In genomic region chr20:52744441-52744840, GRCh38 we compare ENCODE assay signal across 25 cellular contexts.
DNase-seq lines count a peak whose midpoint lies in the region; ATAC-seq, FAIRE-seq and TF ChIP-seq lines count a peak whose summit lies in the region.
"Had no signal": no experiment of that assay in that cellular context is flagged by ENCODE, and none has a peak within 500 bp of the region (broad histone marks: within the 10 kb centered on the region; RNA-seq: fewer than 3 reads in every experiment).

No MANE protein-coding gene starts in this region.

- H3K36me3 ChIP-seq in breast epithelium: no peaks in the 10 kb centered on the region
- H3K36me3 ChIP-seq in bronchial epithelial cell (ENCODE audit: control insufficient read depth, insufficient read depth, low read length): no peaks in the 10 kb centered on the region
- H3K36me3 ChIP-seq in left lung: no peaks in the 10 kb centered on the region
- H3K36me3 ChIP-seq: BE2C; BLaER1 treated with 17β-estradiol and CSF1 and Interleukin-3, amounts not matched to agents 10 nM and 100 nM had no signal

- POLR2A ChIA-PET in MCF 10A (lab: Yijun Ruan, JAX): interaction anchor here (0.7 kb wide), 1 partner anchor 17 kb away, joined by 3 read pairs; no protein-coding TSS in a partner anchor

- ATAC-seq in foreskin keratinocyte (no peak), GM18867 (IDR thresholded peaks at IDR 0.05; ENCODE audit: unreplicated experiment) (no peak), left lung (no peak), GM21723 (IDR thresholded peaks at IDR 0.05; ENCODE audit: unreplicated experiment) (no peak)
- ATAC-seq: A549, HCT116 had no signal

- intact Hi-C loops in MCF 10A (cut with micrococcal nuclease): no loop called here
- intact Hi-C loops in breast epithelium (cut with DNase I; ENCODE audit: low total_unique reads): no loop called here
- intact Hi-C loops in left lung (cut with DNase I): no loop called here

- no TSS peak for BruUV-seq in MCF 10A (replicated peaks; lab: Mats Ljungman, UMichigan)

- no peak overlapping the region for H3K4me3 ChIP-seq in breast epithelium
- H3K4me3 ChIP-seq in bronchial epithelial cell (ENCODE audit: low read depth, low read length): no peak overlapping the region
- H3K4me3 ChIP-seq in left lung: no peak overlapping the region
- H3K4me3 ChIP-seq: A549; BLaER1 treated with 17β-estradiol and CSF1 and Interleukin-3, amounts not matched to agents 10 nM and 100 nM; GM23248 had no signal

- H3K4me1 ChIP-seq in breast epithelium (no peaks in the 10 kb centered on the region), foreskin keratinocyte (no peaks in the 10 kb centered on the region), left lung (no peaks in the 10 kb centered on the region)
- H3K4me1 ChIP-seq: A549; BLaER1 treated with 17β-estradiol and CSF1 and Interleukin-3, amounts not matched to agents 10 nM and 100 nM had no signal

- H3K27me3 ChIP-seq in breast epithelium (no peaks in the 10 kb centered on the region), bronchial epithelial cell (ENCODE audit: control insufficient read depth, insufficient read depth, low read length) (no peaks in the 10 kb centered on the region), foreskin keratinocyte (peaks cover 6% of the 10 kb centered on the region), left lung (no peaks in the 10 kb centered on the region)
- H3K27me3 ChIP-seq: BE2C; BLaER1 treated with 17β-estradiol and CSF1 and Interleukin-3, amounts not matched to agents 10 nM and 100 nM had no signal

- H3K27ac ChIP-seq in breast epithelium (no peak overlapping the region), foreskin keratinocyte (no peak overlapping the region), left lung (no peak overlapping the region)
- H3K27ac ChIP-seq: A549; BLaER1 treated with 17β-estradiol and CSF1 and Interleukin-3, amounts not matched to agents 10 nM and 100 nM; GM23248 had no signal

- DNase-seq in MCF 10A (ENCODE audit: unreplicated experiment) (peak; percentile 9), breast epithelium (ENCODE audit: low spot score in 2 of 2) (no peak), bronchial epithelial cell (ENCODE audit: low read depth) (peak; percentile 72), foreskin keratinocyte (peak; percentile 43 to 63), left lung (no peak)
- DNase-seq: 8988T; ACHN; AML-193; BE2C; Calu3; CD4-positive, alpha-beta memory T cell; COR-L47; DMS53; DMS79 treated with DMSO at 0.1 percent for 48 hours; GF-D8; GM23248; H9 had no signal

- H3K9me3 Mint-ChIP-seq in MCF 10A (ENCODE audit: unreplicated experiment): no peaks in the 10 kb centered on the region
- H3K9me3 Mint-ChIP-seq: CD4-positive, alpha-beta memory T cell; H9 had no signal

- CTCF ChIA-PET in MCF 10A (lab: Yijun Ruan, JAX): interaction anchor here (0.7 kb wide), 3 partner anchors 398 to 1539 kb away, joined by 3 read pairs; no protein-coding TSS in a partner anchor

- H3K27ac Mint-ChIP-seq in MCF 10A (ENCODE audit: low read depth, unreplicated experiment): no peak overlapping the region
- H3K27ac Mint-ChIP-seq: CD14-positive monocyte; CD4-positive, alpha-beta memory T cell; H9 had no signal

- FAIRE-seq in bronchial epithelial cell (lab: Jason Lieb, UNC): no peak
- FAIRE-seq: A549, GM12891, GM18507 had no signal

- H3K36me3 Mint-ChIP-seq in MCF 10A (ENCODE audit: insufficient read depth, unreplicated experiment): no peaks in the 10 kb centered on the region
- H3K36me3 Mint-ChIP-seq: CD14-positive monocyte; CD4-positive, alpha-beta memory T cell had no signal

- H3K4me3 Mint-ChIP-seq in MCF 10A (ENCODE audit: unreplicated experiment): no peak overlapping the region
- H3K4me3 Mint-ChIP-seq: CD14-positive monocyte; CD4-positive, alpha-beta memory T cell; H9 had no signal

- H3K9me3 ChIP-seq in breast epithelium: no peaks in the 10 kb centered on the region
- no peaks in the 10 kb centered on the region for H3K9me3 ChIP-seq in left lung
- H3K9me3 ChIP-seq: A549; BE2C; BLaER1 treated with 17β-estradiol and CSF1 and Interleukin-3, amounts not matched to agents 10 nM and 100 nM had no signal

- H3K27me3 Mint-ChIP-seq in MCF 10A (ENCODE audit: insufficient read depth, unreplicated experiment): peaks cover 44% of the 10 kb centered on the region

- TF ChIP-seq CTCF in MCF 10A (IDR thresholded peaks at IDR 0.05; ENCODE audit: unreplicated experiment) (no peak), breast epithelium (IDR thresholded peaks at IDR 0.05) (no peak), bronchial epithelial cell (IDR thresholded peaks at IDR 0.05; ENCODE audit: insufficient read depth, low read length, severe bottlenecking) (no peak), foreskin keratinocyte (conservative IDR thresholded peaks at IDR 0.05) (no peak), left lung (IDR thresholded peaks at IDR 0.05) (no peak)

- no peak for TF ChIP-seq POLR2A in breast epithelium (IDR thresholded peaks at IDR 0.05)

- H3K4me1 Mint-ChIP-seq in MCF 10A (ENCODE audit: insufficient read depth, unreplicated experiment): no peaks in the 10 kb centered on the region
- H3K4me1 Mint-ChIP-seq: CD14-positive monocyte; CD4-positive, alpha-beta memory T cell had no signal

Comparison
In these comparisons a context has a peak if more than half of its experiments do, and no peak if none do; other contexts are left out.
1. DNase-seq: peak in MCF 10A (single experiment), bronchial epithelial cell (single experiment) and foreskin keratinocyte (2 of 2); none in breast epithelium (0 of 2) and left lung (0 of 2).